In the genomic region with DNA sequence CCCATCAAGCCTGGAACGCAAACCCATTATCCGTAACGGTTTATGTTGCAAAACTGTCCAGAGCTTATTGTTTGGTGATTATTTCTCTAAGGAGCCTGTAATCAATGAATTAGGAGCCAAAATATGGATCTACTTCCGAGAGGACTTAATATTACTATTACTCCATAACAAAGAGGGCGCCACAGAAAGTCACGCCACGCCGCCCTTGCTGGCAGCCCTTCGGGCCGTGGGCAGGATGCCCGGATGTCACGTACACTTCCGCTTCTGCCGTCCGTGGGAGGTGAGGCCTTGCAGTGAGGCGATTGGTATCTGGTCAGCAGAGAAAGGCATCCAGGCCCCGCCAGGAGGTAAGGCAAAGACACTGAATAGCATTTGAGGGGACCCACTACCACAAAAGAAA, we compare ENCODE assay signal across 39 cellular contexts. TPM values are rescaled to one million over a fixed set of nuclear protein-coding genes. Genes with fewer than 3 reads are reported as not detected.
"Had no signal": no experiment of that assay in that cellular context is flagged by ENCODE, and none has a peak within 500 bp of the region (broad histone marks: within the 10 kb centered on the region; RNA-seq: fewer than 3 reads in every experiment).

A gene with protein sequence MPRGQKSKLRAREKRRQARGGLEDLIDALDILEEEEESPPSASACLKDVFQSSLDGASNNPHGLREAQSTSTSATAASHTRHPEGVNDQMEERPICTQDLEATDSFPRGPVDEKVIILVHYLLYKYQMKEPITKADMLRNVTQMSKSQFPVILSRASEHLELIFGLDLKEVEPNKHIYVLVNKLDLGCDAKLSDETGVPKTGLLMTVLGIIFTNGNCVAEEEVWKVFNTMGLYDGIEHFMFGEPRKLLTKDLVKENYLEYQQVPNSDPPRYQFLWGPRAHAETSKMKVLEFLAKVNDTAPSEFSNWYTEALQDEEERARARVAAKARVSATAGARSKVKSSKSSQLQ (plus strand): TSS at position 301 of the 400 bp plus-strand sequence. CDS start 13,317 bp downstream, outside the sequence.

- FAIRE-seq: astrocyte, bronchial epithelial cell had no signal

- H3K4me1 ChIP-seq: adrenal gland, ascending aorta, body of pancreas, breast epithelium had no signal

- H3K27ac ChIP-seq: adrenal gland, ascending aorta, body of pancreas, brain microvascular endothelial cell, breast epithelium, cardiac muscle cell had no signal

- H3K27me3 ChIP-seq: adrenal gland, ascending aorta, body of pancreas, brain microvascular endothelial cell, breast epithelium, cardiac muscle cell had no signal

- H3K36me3 ChIP-seq: adrenal gland, ascending aorta, brain microvascular endothelial cell, breast epithelium, cardiac muscle cell had no signal

- H3K9me3 ChIP-seq: adrenal gland, ascending aorta, body of pancreas had no signal

- ATAC-seq: activated naive CD4-positive, alpha-beta T cell treated with anti-CD3 and anti-CD28 coated beads, Interleukin-2, amount 50 U/mL, for 72 hours; activated naive CD8-positive, alpha-beta T cell treated with anti-CD3 and anti-CD28 coated beads, Interleukin-2, amount 50 U/mL, for 24 hours; activated T-cell treated with anti-CD3 and anti-CD28 coated beads, Interleukin-2, amount 50 U/mL, for 4 hours; activated T-cell treated with anti-CD3 and anti-CD28 coated beads, Interleukin-2, amount 50 U/mL, for 72 hours; activated T-helper 17 cell treated with anti-CD3 and anti-CD28 coated beads, Interleukin-2, amount 50 U/mL, for 72 hours; body of pancreas had no signal

- H3K4me3 ChIP-seq: adrenal gland, ascending aorta, body of pancreas, breast epithelium, cardiac muscle cell had no signal

- DNase-seq: activated effector memory CD4-positive, alpha-beta T cell treated with anti-CD3 and anti-CD28 coated beads, Interleukin-2, amount 50 U/mL, for 16 hours; activated effector memory CD4-positive, alpha-beta T cell treated with Interleukin-2 at 50 U/mL for 16 hours; activated gamma-delta T cell; activated gamma-delta T cell treated with Interleukin-2 at 50 U/mL for 16 hours; activated naive CD4-positive, alpha-beta T cell; activated naive CD4-positive, alpha-beta T cell treated with anti-CD3 and anti-CD28 coated beads for 36 hours; activated naive CD4-positive, alpha-beta T cell treated with anti-CD3 and anti-CD28 coated beads, Interleukin-2, amount 10 ng/mL, durations not matched to agents 7 days and 5 days; activated naive CD4-positive, alpha-beta T cell treated with anti-CD3 and anti-CD28 coated beads, Interleukin-2, amount 50 U/mL, for 16 hours; activated naive CD4-positive, alpha-beta T cell treated with Interleukin-2 at 50 U/mL for 16 hours; activated naive CD8-positive, alpha-beta T cell treated with anti-CD3 and anti-CD28 coated beads for 36 hours; activated naive CD8-positive, alpha-beta T cell treated with anti-CD3 and anti-CD28 coated beads, Interleukin-2, amount 10 ng/mL, durations not matched to agents 7 days and 5 days; activated naive CD8-positive, alpha-beta T cell treated with anti-CD3 and anti-CD28 coated beads, Interleukin-2, amount 50 U/mL, for 24 hours; activated T-cell treated with anti-CD3 and anti-CD28 coated beads, Interleukin-2, amount 50 U/mL, for 24 hours; activated T-cell treated with anti-CD3 and anti-CD28 coated beads, Interleukin-2, amount 50 U/mL, for 4 hours; activated T-cell treated with anti-CD3 and anti-CD28 coated beads, Interleukin-2, amount 50 U/mL, for 48 hours; activated T-cell treated with anti-CD3 and anti-CD28 coated beads, Interleukin-2, amount 50 U/mL, for 72 hours; adrenal gland; amniotic stem cell; amygdala; anterior cingulate cortex; aorta; body of pancreas; brain microvascular endothelial cell; caudate nucleus; central memory CD4-positive, alpha-beta T cell; cerebellar nuclear complex had no signal

RNA-seq across cellular contexts. Expression of the gene that starts here (rescaled TPM):
- total RNA-seq: activated naive CD4-positive, alpha-beta T cell treated with anti-CD3 and anti-CD28 coated beads for 36 hours; activated naive CD4-positive, alpha-beta T cell treated with anti-CD3 and anti-CD28 coated beads, Interleukin-2, amount 50 U/mL, for 72 hours; activated naive CD8-positive, alpha-beta T cell treated with anti-CD3 and anti-CD28 coated beads for 36 hours; activated naive CD8-positive, alpha-beta T cell treated with anti-CD3 and anti-CD28 coated beads, Interleukin-2, amount 10 ng/mL, durations not matched to agents 7 days and 5 days; activated T-cell treated with anti-CD3 and anti-CD28 coated beads, Interleukin-2, amount 50 U/mL, for 4 hours; activated T-cell treated with anti-CD3 and anti-CD28 coated beads, Interleukin-2, amount 50 U/mL, for 72 hours; activated T-helper 1 cell treated with anti-CD3 and anti-CD28 coated beads, Interleukin-12 subunit alpha, Interleukin-12 subunit beta, Interleukin-2, Interleukin-4 antibody, amounts not matched to agents 30 ng/mL and 10 ng/mL and 1 ng/mL, durations not matched to agents 14 hours and 24 hours and 36 hours; activated T-helper 17 cell treated with anti-CD3 and anti-CD28 coated beads, Interleukin-2, amount 50 U/mL, for 72 hours; activated T-helper 2 cell treated with anti-CD3 and anti-CD28 coated beads, Interferon-gamma antibody, Interleukin-2, Interleukin-4, amounts not matched to agents 10 μg/mL and 5 μg/mL and 100 μg/mL, durations not matched to agents 14 hours and 24 hours and 36 hours; adrenal gland; aorta; ascending aorta; astrocyte; body of pancreas; breast epithelium; bronchial epithelial cell; cardiac muscle cell; cardiac septum; cerebellum; chondrocyte had no signal
- polyA plus RNA-seq: adipose tissue, adrenal gland, aorta, cardiac muscle cell had no signal
